In genomic region chr19:16654151-16654550, GRCh38 we compare ENCODE assay signal across 19 cellular contexts. TPM values are rescaled to one million over a fixed set of nuclear protein-coding genes. Genes with fewer than 3 reads are reported as not detected.
DNase-seq lines count a peak whose midpoint lies in the region; ATAC-seq, FAIRE-seq and TF ChIP-seq lines count a peak whose summit lies in the region.
"Had no signal": no experiment of that assay in that cellular context is flagged by ENCODE, and none has a peak within 500 bp of the region (broad histone marks: within the 10 kb centered on the region; RNA-seq: fewer than 3 reads in every experiment).

No MANE protein-coding gene starts in this region.

- peaks cover 10% of the 10 kb centered on the region for H3K4me1 Mint-ChIP-seq in mesothelial cell of epicardium

- H3K9me2 ChIP-seq in OCI-LY7 (ENCODE audit: insufficient read depth, low read length) = no peaks in the 10 kb centered on the region

- TF ChIP-seq CTCF in A549 (IDR thresholded peaks at IDR 0.05) = no peak
- TF ChIP-seq CTCF in RWPE2 (IDR thresholded peaks at IDR 0.05; ENCODE audit: poor library complexity, severe bottlenecking) = no peak
- no peak for TF ChIP-seq CTCF in esophagus muscularis mucosa (IDR thresholded peaks at IDR 0.05)
- no peak for TF ChIP-seq CTCF in mesothelial cell of epicardium (IDR thresholded peaks at IDR 0.05; ENCODE audit: unreplicated experiment)
- no peak for TF ChIP-seq CTCF in OCI-LY7 (conservative IDR thresholded peaks at IDR 0.05; ENCODE audit: low read length)

- ATAC-seq in A549 = peak in 1 of 2 experiments; percentile 67; a peak in 3 of 6 replicates
- 0 out of 3 replicates have a peak, but pooled peaks have one; percentile 38 for ATAC-seq in RWPE2 (ENCODE audit: low read depth)
- ATAC-seq: effector memory CD8-positive, alpha-beta T cell; left cardiac atrium had no signal

- H3K4me2 ChIP-seq in A549 (no peak overlapping the region), OCI-LY7 (ENCODE audit: low read length) (no peak overlapping the region)

- H3K4me1 ChIP-seq in A549 (peaks cover 7% of the 10 kb centered on the region; the same call in 2 of the 3 replicates), RWPE2 (ENCODE audit: insufficient read depth, poor library complexity, severe bottlenecking) (no peaks in the 10 kb centered on the region), esophagus muscularis mucosa (peaks cover 22 to 79% (median 55%) of the 10 kb centered on the region in 4 donors), OCI-LY7 (ENCODE audit: insufficient read depth, low read length, poor library complexity, severe bottlenecking) (peaks cover 11% of the 10 kb centered on the region)

- H3K27me3 ChIP-seq in RWPE2 (ENCODE audit: insufficient read depth, poor library complexity, severe bottlenecking) = no peaks in the 10 kb centered on the region
- no peaks in the 10 kb centered on the region for H3K27me3 ChIP-seq in esophagus muscularis mucosa
- H3K27me3 ChIP-seq: brain microvascular endothelial cell, right atrium auricular region had no signal

- CTCF ChIA-PET in A549 (lab: Yijun Ruan, JAX) = no interaction called here
- CTCF ChIA-PET in OCI-LY7 (lab: Charles Lee; ENCODE audit: unreplicated experiment) = no interaction called here

- H3K36me3 ChIP-seq in RWPE2 (ENCODE audit: low read depth) = peaks cover 80% of the 10 kb centered on the region
- peaks cover 70 to 94% (median 77%) of the 10 kb centered on the region in 4 donors for H3K36me3 ChIP-seq in esophagus muscularis mucosa
- peaks cover 98% of the 10 kb centered on the region for H3K36me3 ChIP-seq in OCI-LY7 (ENCODE audit: insufficient read depth, low read length)

- no peak for TF ChIP-seq EP300 in A549 (IDR thresholded peaks at IDR 0.05)
- TF ChIP-seq EP300 in esophagus muscularis mucosa (IDR thresholded peaks at IDR 0.05) = no peak

- H3K79me2 ChIP-seq in OCI-LY7 (ENCODE audit: insufficient read depth, low read depth, low read length) = peaks cover 38% of the 10 kb centered on the region

- WGBS in A549 (ENCODE audit: missing lambda C conversion rate) = 97% methylated on average over 3 of the region's 3 CpGs
- WGBS in esophagus muscularis mucosa = 97% methylated on average over 3 of the region's 3 CpGs

- FAIRE-seq in A549 (lab: Jason Lieb, UNC) = no peak

- no TSS peak for BruUV-seq in OCI-LY7 (replicated peaks; lab: Mats Ljungman, UMichigan)

- H2AFZ ChIP-seq in OCI-LY7 (ENCODE audit: low read length) = no peak overlapping the region

- no peak overlapping the region for H3K27ac Mint-ChIP-seq in mesothelial cell of epicardium
- H3K27ac Mint-ChIP-seq: nephron; T-helper 1 cell treated with Interleukin-12 subunit alpha and Interleukin-12 subunit beta and Interleukin-4 antibody, amounts not matched to agents 30 μg/mL and 1 μg/mL, for 36 hours had no signal

- peaks cover 17% of the 10 kb centered on the region for H4K20me1 ChIP-seq in OCI-LY7 (ENCODE audit: insufficient read depth, low read length)

- H3K4me3 Mint-ChIP-seq in mesothelial cell of epicardium = no peak overlapping the region
- H3K4me3 Mint-ChIP-seq: effector memory CD8-positive, alpha-beta T cell; stimulated activated naive CD8-positive, alpha-beta T cell treated with anti-CD3 and anti-CD28 coated beads, Interleukin-15, Interleukin-2, amounts not matched to agents 100 ng/mL and 50 ng/mL, for 24 hours; T-helper 1 cell treated with Interleukin-12 subunit alpha and Interleukin-12 subunit beta and Interleukin-4 antibody, amounts not matched to agents 30 μg/mL and 1 μg/mL, for 36 hours had no signal

- H3K9me3 ChIP-seq in A549 (no peaks in the 10 kb centered on the region), RWPE2 (ENCODE audit: severe bottlenecking) (no peaks in the 10 kb centered on the region), esophagus muscularis mucosa (no peaks in the 10 kb centered on the region), OCI-LY7 (ENCODE audit: low read length) (no peaks in the 10 kb centered on the region)
- H3K9me3 ChIP-seq: right atrium auricular region had no signal

- H3K27ac ChIP-seq in A549 = no peak overlapping the region
- no peak overlapping the region for H3K27ac ChIP-seq in RWPE2 (ENCODE audit: poor library complexity, severe bottlenecking)
- H3K27ac ChIP-seq in esophagus muscularis mucosa (replicated peaks in 1 of 4) = peak overlapping the region in 3 of 4 donors; percentile 55 to 72 (median 67)
- H3K27ac ChIP-seq in OCI-LY7 (ENCODE audit: low read depth, low read length, poor library complexity, severe bottlenecking) = no peak overlapping the region
- H3K27ac ChIP-seq: brain microvascular endothelial cell, right atrium auricular region had no signal

- H3K9me3 Mint-ChIP-seq in mesothelial cell of epicardium = no peaks in the 10 kb centered on the region
- H3K9me3 Mint-ChIP-seq: effector memory CD8-positive, alpha-beta T cell; IgD-negative memory B cell; nephron; stimulated activated naive CD8-positive, alpha-beta T cell treated with anti-CD3 and anti-CD28 coated beads, Interleukin-15, Interleukin-2, amounts not matched to agents 100 ng/mL and 50 ng/mL, for 24 hours; T-helper 1 cell treated with Interleukin-12 subunit alpha and Interleukin-12 subunit beta and Interleukin-4 antibody, amounts not matched to agents 30 μg/mL and 1 μg/mL, for 36 hours had no signal

- intact Hi-C loops in esophagus muscularis mucosa (cut with DNase I) (no loop called here), OCI-LY7 (cut with micrococcal nuclease; ENCODE audit: unreplicated experiment) (no loop called here)

- peaks cover 55% of the 10 kb centered on the region for H3K36me3 Mint-ChIP-seq in mesothelial cell of epicardium

- POLR2A ChIA-PET in A549 (lab: Yijun Ruan, JAX) = interaction anchor here (0.6 kb wide), 1 partner anchor 789 kb away, joined by 3 read pairs; no protein-coding TSS in a partner anchor
- POLR2A ChIA-PET in OCI-LY7 (lab: Charles Lee) = no interaction called here

- peak; percentile 22 to 34 for DNase-seq in A549 (ENCODE audit: low read depth in 1 of 2, low spot score in 1 of 2)
- peak; percentile 21 for DNase-seq in GM03348 (ENCODE audit: low spot score)
- no peak for DNase-seq in RWPE2 (ENCODE audit: low spot score)
- no peak for DNase-seq in esophagus muscularis mucosa (ENCODE audit: extremely low spot score)
- no peak for DNase-seq in mesothelial cell of epicardium (ENCODE audit: low spot score in 2 of 2, unreplicated experiment in 2 of 2)
- DNase-seq in OCI-LY7 (ENCODE audit: low spot score) = no peak
- DNase-seq in NCI-H2227 treated with DMSO at 0.1 percent for 48 hours (lab: John Stamatoyannopoulos, UW) = no peak
- DNase-seq in NCI-H1930 (lab: John Stamatoyannopoulos, UW) = no peak
- DNase-seq: activated CD4-positive, alpha-beta T cell treated with anti-CD3 and anti-CD28 coated beads, Interleukin-2, amount 50 U/mL, for 48 hours; activated gamma-delta T cell treated with Interleukin-2 at 50 U/mL for 16 hours; brain microvascular endothelial cell; effector memory CD8-positive, alpha-beta T cell; left cardiac atrium; NCI-H187 treated with DMSO at 0.1 percent for 48 hours had no signal

- TF ChIP-seq POLR2A in A549 (IDR thresholded peaks at IDR 0.05; ENCODE audit: low read length) (no peak), esophagus muscularis mucosa (IDR thresholded peaks at IDR 0.05; ENCODE audit: low read depth) (no peak)

- H3K4me3 ChIP-seq in A549 = no peak overlapping the region
- H3K4me3 ChIP-seq in RWPE2 (ENCODE audit: severe bottlenecking) = no peak overlapping the region
- no peak overlapping the region for H3K4me3 ChIP-seq in esophagus muscularis mucosa
- no peak overlapping the region for H3K4me3 ChIP-seq in OCI-LY7 (ENCODE audit: low read depth, low read length, poor library complexity, severe bottlenecking)
- H3K4me3 ChIP-seq: right atrium auricular region had no signal

- H3K27me3 Mint-ChIP-seq in mesothelial cell of epicardium (ENCODE audit: low read depth) = no peaks in the 10 kb centered on the region
- H3K27me3 Mint-ChIP-seq: effector memory CD8-positive, alpha-beta T cell; IgD-negative memory B cell; stimulated activated naive CD8-positive, alpha-beta T cell treated with anti-CD3 and anti-CD28 coated beads, Interleukin-15, Interleukin-2, amounts not matched to agents 100 ng/mL and 50 ng/mL, for 24 hours had no signal

- no peak for TF ChIP-seq RAD21 in A549 (conservative IDR thresholded peaks at IDR 0.05 in 1 of 2, IDR thresholded peaks at IDR 0.05 in 1 of 2)

TF ChIP-seq in A549, 52 proteins besides CTCF, POLR2A, EP300 and RAD21 (continues in another document):
- TF ChIP-seq CEBPB (IDR thresholded peaks at IDR 0.05) = no peak

RNA-seq across cellular contexts. Expression of gene SMIM7, which starts 5.8 kb away (rescaled TPM):
- polyA plus RNA-seq in A549 (2011; rRNA removed) (98.8 and 103 TPM in 2 replicates), A549 (2017; fragmentation: RNase III; extraction: RNeasy Plus Mini Kit Qiagen cat#74134 plus additional on column Dnase treatment) (74.6 to 74.8 TPM (median 74.7 TPM) in 3 replicates)
- polyA plus RNA-seq in A549 (2012; cell fraction: cytosol; rRNA removed) = 52.4 and 54.4 TPM in 2 replicates
- polyA plus RNA-seq in A549 (2012; cell fraction: nucleus; rRNA removed) = 15.9 and 30.1 TPM in 2 replicates
- 39.4 and 51.8 TPM in 2 replicates for polyA minus RNA-seq in A549 (2011; rRNA and poly(A)+ RNA removed)
- total RNA-seq in esophagus muscularis mucosa (10 to 100 TPM; 58.5 to 85.0 (median 69.8) TPM), mesothelial cell of epicardium (74.8 to 80.9 TPM (median 80.2 TPM) in 3 replicates), OCI-LY7 (2022) (96.3 and 104 TPM in 2 replicates)
- total RNA-seq in OCI-LY7 (2014; rRNA removed; shearing (Covaris generic)) = 75.5 and 87.0 TPM in 2 replicates

RNA-seq across cellular contexts. Expression of gene TMEM38A, which starts 6.8 kb away (rescaled TPM):
- polyA plus RNA-seq in A549 (2011; rRNA removed) = 1.2 and 1.8 TPM in 2 replicates
- polyA plus RNA-seq in A549 (2012; cell fraction: cytosol; rRNA removed) = 0.90 and 1.1 TPM in 2 replicates
- polyA plus RNA-seq in A549 (2012; cell fraction: nucleus; rRNA removed) = 0.69 and 0.74 TPM in 2 replicates
- polyA plus RNA-seq in A549 (2017; fragmentation: RNase III; extraction: RNeasy Plus Mini Kit Qiagen cat#74134 plus additional on column Dnase treatment) = 1.1 to 2.1 TPM (median 1.5 TPM) in 3 replicates
- 0.78 and 2.6 TPM in 2 replicates for polyA minus RNA-seq in A549 (2011; rRNA and poly(A)+ RNA removed)
- 10 to 100 TPM in 1 of 4 donors, 1 to 10 TPM in 3; 6.3 to 10.4 (median 7.7) TPM for total RNA-seq in esophagus muscularis mucosa
- 5.7 to 7.8 TPM (median 5.9 TPM) in 3 replicates for total RNA-seq in mesothelial cell of epicardium
- total RNA-seq in OCI-LY7 (2014; rRNA removed; shearing (Covaris generic)) = 10.3 and 20.4 TPM in 2 replicates
- total RNA-seq in OCI-LY7 (2022) = 18.1 and 23.6 TPM in 2 replicates

RNA-seq across cellular contexts. Expression of gene MED26, which starts 26.1 kb away (rescaled TPM):
- polyA plus RNA-seq in A549 (2011; rRNA removed) = 2.2 and 2.4 TPM in 2 replicates
- polyA plus RNA-seq in A549 (2012; cell fraction: cytosol; rRNA removed) = 2.3 and 3.7 TPM in 2 replicates
- polyA plus RNA-seq in A549 (2012; cell fraction: nucleus; rRNA removed) = 4.8 and 6.5 TPM in 2 replicates
- polyA plus RNA-seq in A549 (2017; fragmentation: RNase III; extraction: RNeasy Plus Mini Kit Qiagen cat#74134 plus additional on column Dnase treatment) = 3.6 to 4.0 TPM (median 3.8 TPM) in 3 replicates
- 6.2 and 10.9 TPM in 2 replicates for polyA minus RNA-seq in A549 (2011; rRNA and poly(A)+ RNA removed)
- 10 to 100 TPM in 2 of 4 donors, 1 to 10 TPM in 2; 4.2 to 11.7 (median 8.8) TPM for total RNA-seq in esophagus muscularis mucosa
- 13.3 to 15.5 TPM (median 14.0 TPM) in 3 replicates for total RNA-seq in mesothelial cell of epicardium
- total RNA-seq in OCI-LY7 (2014; rRNA removed; shearing (Covaris generic)) = 17.2 and 19.4 TPM in 2 replicates
- total RNA-seq in OCI-LY7 (2022) = 26.8 and 27.1 TPM in 2 replicates

Comparison
In these comparisons a context has a peak if more than half of its experiments do, and no peak if none do; other contexts are left out.
1. DNase-seq: peak in A549 (2 of 2) and GM03348 (single experiment); none in RWPE2 (single experiment), esophagus muscularis mucosa (single experiment), mesothelial cell of epicardium (0 of 2), OCI-LY7 (single experiment), NCI-H2227 treated with DMSO at 0.1 percent for 48 hours (single experiment) and NCI-H1930 (0 of 2).
2. H3K27ac ChIP-seq: peak in esophagus muscularis mucosa (3 of 4); none in A549 (0 of 2), RWPE2 (single experiment) and OCI-LY7 (single experiment).